ENCODE assay signal across 23 cellular contexts in genomic region chr2:217939220-217939619, GRCh38.
DNase-seq lines count a peak whose midpoint lies in the region; TF ChIP-seq lines count a peak whose summit lies in the region.
"Had no signal": no experiment of that assay in that cellular context is flagged by ENCODE, and none has a peak within 500 bp of the region (broad histone marks: within the 10 kb centered on the region; RNA-seq: fewer than 3 reads in every experiment).

No MANE protein-coding gene starts in this region.

- no peak overlapping the region for H3K18ac ChIP-seq in neuronal stem cell (ENCODE audit: low read length)

- H3K4me2 ChIP-seq in neuronal stem cell (ENCODE audit: insufficient read depth, low read length, poor library complexity, severe bottlenecking), result no peak overlapping the region

- no peaks in the 10 kb centered on the region for H3K79me1 ChIP-seq in neuronal stem cell (ENCODE audit: low read depth, low read length)

- no peak for TF ChIP-seq POLR2A in adrenal gland (IDR thresholded peaks at IDR 0.05)
- TF ChIP-seq POLR2A in esophagus muscularis mucosa (IDR thresholded peaks at IDR 0.05; ENCODE audit: low read depth), result no peak
- no peak for TF ChIP-seq POLR2A in suprapubic skin (IDR thresholded peaks at IDR 0.05)

- H2BK15ac ChIP-seq in neuronal stem cell (ENCODE audit: low read length), result no peak overlapping the region

- no peak overlapping the region for H3K9ac ChIP-seq in neuronal stem cell (ENCODE audit: low read depth, low read length, poor library complexity)

- H2AK5ac ChIP-seq in neuronal stem cell (ENCODE audit: low read depth, low read length), result no peak overlapping the region

- no peak overlapping the region for H3K14ac ChIP-seq in neuronal stem cell (ENCODE audit: low read length)

- TF ChIP-seq CTCF in adrenal gland (IDR thresholded peaks at IDR 0.05) (no peak), esophagus muscularis mucosa (IDR thresholded peaks at IDR 0.05) (no peak), suprapubic skin (IDR thresholded peaks at IDR 0.05) (no peak)

- H3K4me1 ChIP-seq in adrenal gland (replicated peaks in 1 of 2) (peaks cover 81 to 96% of the 10 kb centered on the region in 2 donors), esophagus muscularis mucosa (peaks cover 77 to 98% (median 90%) of the 10 kb centered on the region in 4 donors), neuronal stem cell (ENCODE audit: control insufficient read depth in 2 of 2, insufficient read depth in 1 of 2, low read depth in 1 of 2, low read length in 2 of 2) (peaks cover 9 to 11% of the 10 kb centered on the region in 2 donors), suprapubic skin (peaks cover 79% of the 10 kb centered on the region)

- H3K9me3 ChIP-seq in adrenal gland (replicated peaks in 1 of 3) (no peaks in the 10 kb centered on the region), esophagus muscularis mucosa (no peaks in the 10 kb centered on the region), neuronal stem cell (replicated peaks in 1 of 2; ENCODE audit: control insufficient read depth in 2 of 2, insufficient read depth in 1 of 2, low read depth in 1 of 2, low read length in 2 of 2) (no peaks in the 10 kb centered on the region), suprapubic skin (no peaks in the 10 kb centered on the region)
- H3K9me3 ChIP-seq: mucosa of descending colon, neutrophil had no signal

- intact Hi-C loops in adrenal gland (cut with DNase I), result loop anchor here in 1 of 2 donors (10.0 kb wide), 1 partner anchor 46 kb away; no protein-coding TSS in a partner anchor
- intact Hi-C loops in esophagus muscularis mucosa (cut with DNase I), result no loop called here

- no peak for TF ChIP-seq EP300 in esophagus muscularis mucosa (IDR thresholded peaks at IDR 0.05)
- TF ChIP-seq EP300 in suprapubic skin (IDR thresholded peaks at IDR 0.05), result no peak

- WGBS in adrenal gland, 4 donors, result 76 to 90% (median 79%) methylated on average over 2 to 3 of the region's 3 CpGs
- 40% methylated on average over 2 of the region's 3 CpGs for WGBS in esophagus muscularis mucosa
- no CpG with 5 or more reads among the region's 3 CpGs for WGBS in neuronal stem cell (ENCODE audit: extremely low coverage in 2 of 2, insufficient read length in 2 of 2, insufficient replicate concordance in 1 of 2), 2 donors
- 89% methylated on average over 3 of the region's 3 CpGs for WGBS in suprapubic skin

- H2BK5ac ChIP-seq in neuronal stem cell (ENCODE audit: low read length), result peak overlapping the region; percentile 26

- H3K27ac ChIP-seq in adrenal gland, result peak overlapping the region in 3 of 5 donors; percentile 75 to 98 (median 95)
- H3K27ac ChIP-seq in esophagus muscularis mucosa (replicated peaks in 1 of 4), result peak overlapping the region; percentile 89 to 98 (median 97)
- H3K27ac ChIP-seq in neuronal stem cell (replicated peaks; ENCODE audit: low read length), result no peak overlapping the region
- peak overlapping the region; percentile 73 for H3K27ac ChIP-seq in suprapubic skin
- H3K27ac ChIP-seq: neutrophil had no signal

- H3K4ac ChIP-seq in neuronal stem cell (ENCODE audit: low read length), result no peak overlapping the region

- H4K91ac ChIP-seq in neuronal stem cell (ENCODE audit: low read depth, low read length, poor library complexity), result no peak overlapping the region

- H3K4me3 ChIP-seq in adrenal gland (peak overlapping the region in 1 of 4 donors; percentile 56), esophagus muscularis mucosa (peak overlapping the region; percentile 61 to 89 (median 76)), neuronal stem cell (ENCODE audit: low read length in 2 of 2) (no peak overlapping the region), suprapubic skin (peak overlapping the region; percentile 44)
- H3K4me3 ChIP-seq: mucosa of descending colon had no signal

- H2AFZ ChIP-seq in neuronal stem cell (ENCODE audit: low read length), result no peak overlapping the region

- H3K27me3 ChIP-seq in adrenal gland, result no peaks in the 10 kb centered on the region
- no peaks in the 10 kb centered on the region for H3K27me3 ChIP-seq in esophagus muscularis mucosa
- no peaks in the 10 kb centered on the region for H3K27me3 ChIP-seq in neuronal stem cell (ENCODE audit: control insufficient read depth in 3 of 3, insufficient read depth in 3 of 3, low read depth in 1 of 3, low read length in 3 of 3)
- H3K27me3 ChIP-seq in suprapubic skin, result no peaks in the 10 kb centered on the region

- H3K23ac ChIP-seq in neuronal stem cell (ENCODE audit: low read depth, low read length, poor library complexity), result no peak overlapping the region

- no peak overlapping the region for H2BK12ac ChIP-seq in neuronal stem cell (ENCODE audit: low read length)

- no peak overlapping the region for H2BK120ac ChIP-seq in neuronal stem cell (ENCODE audit: low read depth, low read length)

- no peak for DNase-seq in adrenal gland
- no peak for DNase-seq in esophagus muscularis mucosa (ENCODE audit: extremely low spot score)
- no peak for DNase-seq in neuronal stem cell (ENCODE audit: low spot score)
- DNase-seq in suprapubic skin (ENCODE audit: low spot score in 2 of 2), result no peak
- no peak for DNase-seq in NCI-H2196 (lab: John Stamatoyannopoulos, UW; ENCODE audit: unreplicated experiment)
- DNase-seq in NCI-H1417 (lab: John Stamatoyannopoulos, UW), result no peak
- no peak for DNase-seq in medulla oblongata (ENCODE audit: extremely low spot score)
- no peak for DNase-seq in activated CD8-positive, alpha-beta memory T cell treated with anti-CD3 and anti-CD28 coated beads, Interleukin-2, amount 50 U/mL, for 4 hours
- DNase-seq: activated CD4-positive, alpha-beta T cell treated with anti-CD3 and anti-CD28 coated beads, Interleukin-2, amount 50 U/mL, for 1 hour; activated CD8-positive, alpha-beta memory T cell treated with anti-CD3 and anti-CD28 coated beads, Interleukin-2, amount 50 U/mL, for 48 hours; activated effector memory CD4-positive, alpha-beta T cell treated with anti-CD3 and anti-CD28 coated beads, Interleukin-2, amount 50 U/mL, for 16 hours; CD4-positive, alpha-beta T cell; cerebellar nuclear complex; DMS153; effector memory CD4-positive, alpha-beta T cell; GF-D8; NCI-H1436; NCI-H69; SHP77; stimulated activated CD4-positive, alpha-beta T cell treated with anti-CD3 and anti-CD28 coated beads, Interleukin-1b, Interleukin-23, amount 100 ng/mL, for 48 hours; stimulated activated naive CD4-positive, alpha-beta T cell had no signal

- H4K8ac ChIP-seq in neuronal stem cell (ENCODE audit: low read depth, low read length), result no peak overlapping the region

- H3K36me3 ChIP-seq in adrenal gland (replicated peaks in 1 of 2) (peaks cover 0 to 4% of the 10 kb centered on the region in 2 donors), esophagus muscularis mucosa (peaks cover 0 to 7% (median 0%) of the 10 kb centered on the region in 4 donors), neuronal stem cell (replicated peaks in 1 of 2; ENCODE audit: control insufficient read depth in 2 of 2, insufficient read depth in 2 of 2, low read length in 2 of 2) (no peaks in the 10 kb centered on the region), suprapubic skin (no peaks in the 10 kb centered on the region)
- H3K36me3 ChIP-seq: neutrophil had no signal

Comparison
In these comparisons a context has a peak if more than half of its experiments do, and no peak if none do; other contexts are left out.
1. H3K4me3 ChIP-seq: peak in esophagus muscularis mucosa (4 of 4) and suprapubic skin (single experiment); none in neuronal stem cell (0 of 2).